Comparison of ENCODE assay signal across 14 cellular contexts in the genomic region with DNA sequence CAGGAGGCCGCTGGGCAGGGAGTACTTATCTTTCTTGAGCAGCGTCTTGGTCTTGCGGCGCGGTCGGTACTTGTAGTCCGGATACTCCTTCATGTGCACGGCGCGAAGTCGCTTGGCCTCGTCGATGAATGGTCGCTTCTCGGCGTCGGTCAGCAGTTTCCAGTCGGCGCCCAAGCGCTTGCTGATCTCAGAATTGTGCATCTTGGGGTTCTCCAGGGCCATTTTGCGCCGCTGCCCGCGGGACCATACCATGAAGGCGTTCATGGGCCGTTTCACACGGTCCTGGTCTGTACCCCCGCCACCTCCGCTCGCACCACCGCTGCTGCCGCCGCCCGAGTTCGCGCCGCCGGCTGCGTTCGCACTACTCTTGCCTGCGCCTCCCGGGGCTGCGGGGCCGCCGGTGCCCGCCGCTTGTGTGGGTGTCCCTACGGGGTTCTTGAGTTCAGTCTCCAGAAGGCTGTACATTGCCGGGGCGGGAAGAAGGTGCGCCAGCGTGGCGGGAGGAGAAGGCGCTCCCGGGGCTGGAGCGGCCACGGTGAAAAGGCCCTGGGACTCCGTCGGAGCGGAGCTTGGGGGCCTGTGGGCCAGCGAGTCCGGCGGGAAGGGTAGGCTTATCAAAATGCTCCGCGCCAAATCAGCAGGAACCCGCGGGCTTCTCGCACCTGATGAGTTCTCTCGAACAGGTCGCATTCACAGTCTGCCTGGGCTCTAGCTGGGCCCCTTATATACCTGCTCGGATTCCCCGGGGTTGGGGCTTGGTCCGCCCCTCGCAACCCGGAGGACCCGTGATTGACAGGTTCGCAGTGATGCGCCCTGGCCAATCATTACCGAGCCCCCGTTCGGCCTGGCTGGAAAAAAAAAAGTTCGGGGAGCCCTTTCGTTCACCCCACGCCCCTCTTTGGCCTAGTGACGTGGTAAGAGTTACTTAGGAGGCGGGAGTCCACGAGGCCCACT. TPM values are rescaled to one million over a fixed set of nuclear protein-coding genes. Genes with fewer than 3 reads are reported as not detected.
DNase-seq lines count a peak whose midpoint lies in the region; ATAC-seq, FAIRE-seq and TF ChIP-seq lines count a peak whose summit lies in the region.
"Had no signal": no experiment of that assay in that cellular context is flagged by ENCODE, and none has a peak within 500 bp of the region (broad histone marks: within the 10 kb centered on the region; RNA-seq: fewer than 3 reads in every experiment).

A gene (minus strand): TSS at position 699 of the 954 bp plus-strand sequence. CDS start 9 bp downstream, at position 690.

- no peak for DNase-seq in activated T-cell treated with anti-CD3 and anti-CD28 coated beads, Interleukin-2, amount 50 U/mL, for 72 hours
- no peak for DNase-seq in activated T-cell treated with anti-CD3 and anti-CD28 coated beads for 4 hours
- no peak for DNase-seq in lower lobe of right lung
- DNase-seq in suprapubic skin (ENCODE audit: low spot score in 2 of 2): no peak
- no peak for DNase-seq in GDM1 (lab: John Stamatoyannopoulos, UW)
- no peak for DNase-seq in GM12891 (ENCODE audit: insufficient read length, low spot score)
- DNase-seq: DND-41; naive thymus-derived CD4-positive, alpha-beta T cell; stimulated activated CD4-positive, alpha-beta T cell treated with anti-CD3 and anti-CD28 coated beads, Interleukin-4, amount 100 ng/mL, for 24 hours; upper lobe of right lung had no signal

- H3K4me3 ChIP-seq in lower lobe of right lung (peak within 1 kb of the TSS; percentile 21), suprapubic skin (peak within 1 kb of the TSS; percentile 48)
- H3K4me3 ChIP-seq: upper lobe of right lung had no signal

- H3K27me3 Mint-ChIP-seq in activated T-cell treated with anti-CD3 and anti-CD28 coated beads, Interleukin-2, amount 50 U/mL, for 72 hours (ENCODE audit: low read depth): peaks cover 80% of the 10 kb centered on the region
- H3K27me3 Mint-ChIP-seq in brain: peaks cover 65% of the 10 kb centered on the region

- no peak for FAIRE-seq in GM12891 (lab: Jason Lieb, UNC)
- FAIRE-seq: TTC549 had no signal

- TF ChIP-seq CTCF in brain (conservative IDR thresholded peaks at IDR 0.05) (no peak), lower lobe of right lung (IDR thresholded peaks at IDR 0.05) (no peak), suprapubic skin (IDR thresholded peaks at IDR 0.05) (no peak)

- H3K36me3 Mint-ChIP-seq in activated T-cell treated with anti-CD3 and anti-CD28 coated beads, Interleukin-2, amount 50 U/mL, for 72 hours (ENCODE audit: insufficient read depth in 2 of 2): peaks cover 1 to 3% of the 10 kb centered on the region in 2 donors
- no peaks in the 10 kb centered on the region for H3K36me3 Mint-ChIP-seq in brain
- H3K36me3 Mint-ChIP-seq: IgD-negative memory B cell; naive thymus-derived CD4-positive, alpha-beta T cell had no signal

- no peak for TF ChIP-seq EP300 in suprapubic skin (IDR thresholded peaks at IDR 0.05)

- no peaks in the 10 kb centered on the region for H3K9me3 Mint-ChIP-seq in activated T-cell treated with anti-CD3 and anti-CD28 coated beads, Interleukin-2, amount 50 U/mL, for 72 hours
- peaks cover 0 to 15% (median 0%) of the 10 kb centered on the region in 5 experiments for H3K9me3 Mint-ChIP-seq in brain

- TF ChIP-seq POLR2A in suprapubic skin (IDR thresholded peaks at IDR 0.05) (no peak), GM12891 (IDR thresholded peaks at IDR 0.05; ENCODE audit: low read depth, low read length) (no peak)

- no peak for ATAC-seq in activated T-cell treated with anti-CD3 and anti-CD28 coated beads, Interleukin-2, amount 50 U/mL, for 72 hours (replicated peaks in 1 of 2)
- no peak for ATAC-seq in lower lobe of right lung
- ATAC-seq in HG02981 (IDR thresholded peaks at IDR 0.05; ENCODE audit: unreplicated experiment): no peak
- ATAC-seq: naive thymus-derived CD4-positive, alpha-beta T cell had no signal

- intact Hi-C loops in lower lobe of right lung (cut with DNase I): no loop called here

- H3K4me1 Mint-ChIP-seq in activated T-cell treated with anti-CD3 and anti-CD28 coated beads, Interleukin-2, amount 50 U/mL, for 72 hours (ENCODE audit: low read depth): no peaks in the 10 kb centered on the region
- peaks cover 48% of the 10 kb centered on the region for H3K4me1 Mint-ChIP-seq in brain

- H3K9me3 ChIP-seq in lower lobe of right lung: no peaks in the 10 kb centered on the region
- no peaks in the 10 kb centered on the region for H3K9me3 ChIP-seq in suprapubic skin
- H3K9me3 ChIP-seq: upper lobe of right lung had no signal

- no peak within 1 kb of the TSS for H3K27ac ChIP-seq in lower lobe of right lung
- no peak within 1 kb of the TSS for H3K27ac ChIP-seq in suprapubic skin
- H3K27ac ChIP-seq: upper lobe of right lung had no signal

- no peaks in the 10 kb centered on the region for H3K4me1 ChIP-seq in lower lobe of right lung
- H3K4me1 ChIP-seq in suprapubic skin: peaks cover 44% of the 10 kb centered on the region
- H3K4me1 ChIP-seq: upper lobe of right lung had no signal

- peaks cover 69% of the 10 kb centered on the region for H3K27me3 ChIP-seq in lower lobe of right lung (ENCODE audit: low read depth)
- peaks cover 89% of the 10 kb centered on the region for H3K27me3 ChIP-seq in suprapubic skin

- H3K27ac Mint-ChIP-seq in activated T-cell treated with anti-CD3 and anti-CD28 coated beads, Interleukin-2, amount 50 U/mL, for 72 hours: no peak within 1 kb of the TSS
- peak within 1 kb of the TSS in 4 of 5 experiments; percentile 28 to 93 (median 72) for H3K27ac Mint-ChIP-seq in brain
- H3K27ac Mint-ChIP-seq: IgD-negative memory B cell had no signal

- H3K36me3 ChIP-seq in lower lobe of right lung (no peaks in the 10 kb centered on the region), suprapubic skin (no peaks in the 10 kb centered on the region)
- H3K36me3 ChIP-seq: upper lobe of right lung had no signal

- 51% methylated on average over 43 of the region's 87 CpGs for WGBS in suprapubic skin

- peak within 1 kb of the TSS; percentile 20 to 40 for H3K4me3 Mint-ChIP-seq in activated T-cell treated with anti-CD3 and anti-CD28 coated beads, Interleukin-2, amount 50 U/mL, for 72 hours
- peak within 1 kb of the TSS; percentile 83 to 90 (median 85) for H3K4me3 Mint-ChIP-seq in brain

TF ChIP-seq in GM12891, 5 proteins besides CTCF, POLR2A, EP300 and RAD21:
- TF ChIP-seq POU2F2 (IDR thresholded peaks at IDR 0.05; ENCODE audit: low read depth, low read length): no peak

RNA-seq across cellular contexts. Expression of the gene that starts here (rescaled TPM):
- not detected for total RNA-seq in activated T-cell treated with anti-CD3 and anti-CD28 coated beads, Interleukin-2, amount 50 U/mL, for 72 hours
- 0.39 TPM for polyA plus RNA-seq in brain (ENCODE audit: insufficient read depth, low read depth, low replicate concordance)
- total RNA-seq in lower lobe of right lung (not detected), suprapubic skin (not detected)
- polyA plus RNA-seq in GM12891 (2012; ENCODE audit: low read depth, missing spikeins): not detected
- total RNA-seq: naive thymus-derived CD4-positive, alpha-beta T cell; upper lobe of right lung had no signal
- polyA plus RNA-seq: IgD-negative memory B cell; naive thymus-derived CD4-positive, alpha-beta T cell had no signal
